Comparison of ENCODE assay signal across 8 cellular contexts in genomic region chr16:12819126-12820117, GRCh38. TPM values are rescaled to one million over a fixed set of nuclear protein-coding genes. Genes with fewer than 3 reads are reported as not detected.
DNase-seq lines count a peak whose midpoint lies in the region; ATAC-seq and TF ChIP-seq lines count a peak whose summit lies in the region.

No MANE protein-coding gene starts in this region.

- H3K9me3 ChIP-seq in T-helper 17 cell (ENCODE audit: control insufficient read depth, low read length, poor library complexity, severe bottlenecking): no peaks in the 10 kb centered on the region

- DNase-seq in Calu3 (peak; percentile 70), KG1 (lab: John Stamatoyannopoulos, UW) (peak; percentile 26), T-helper 17 cell (peak; percentile 54 to 70 (median 58)), amniotic epithelial cell (ENCODE audit: low read depth) (peak; percentile 44), hepatic stellate cell (ENCODE audit: low spot score) (peak; percentile 19), NCI-H128 (lab: John Stamatoyannopoulos, UW; ENCODE audit: unreplicated experiment) (no peak)
- peak; percentile 62 to 85 (median 73) for DNase-seq in stimulated activated CD4-positive, alpha-beta T cell treated with anti-CD3 and anti-CD28 coated beads, Interleukin-12 subunit alpha, Interleukin-12 subunit beta, amount 100 ng/mL, for 48 hours (ENCODE audit: low read depth in 2 of 3, low spot score in 1 of 3)

- peak; percentile 59 for TF ChIP-seq CTCF in Calu3 (IDR thresholded peaks at IDR 0.05; ENCODE audit: unreplicated experiment)

- CTCF ChIA-PET in Calu3 (lab: Charles Lee): no interaction called here

- ATAC-seq in T-helper 17 cell (peak; percentile 83), HG02884 (IDR thresholded peaks at IDR 0.05; ENCODE audit: unreplicated experiment) (no peak)

- no peaks in the 10 kb centered on the region for H3K36me3 Mint-ChIP-seq in Calu3 (ENCODE audit: insufficient read depth, unreplicated experiment)
- no peaks in the 10 kb centered on the region for H3K36me3 Mint-ChIP-seq in T-helper 17 cell (ENCODE audit: low read depth)

- H3K27me3 Mint-ChIP-seq in Calu3 (ENCODE audit: unreplicated experiment) (no peaks in the 10 kb centered on the region), T-helper 17 cell (peaks cover 9% of the 10 kb centered on the region)

- H3K27ac Mint-ChIP-seq in Calu3 (ENCODE audit: unreplicated experiment) (no peak overlapping the region), T-helper 17 cell (no peak overlapping the region)

- H3K4me3 Mint-ChIP-seq in Calu3 (ENCODE audit: low read depth, unreplicated experiment): no peak overlapping the region
- H3K4me3 Mint-ChIP-seq in T-helper 17 cell: no peak overlapping the region

- H3K9me3 Mint-ChIP-seq in Calu3 (ENCODE audit: low read depth, unreplicated experiment): peaks cover 9% of the 10 kb centered on the region

- H3K4me1 Mint-ChIP-seq in Calu3 (ENCODE audit: low read depth, unreplicated experiment) (no peaks in the 10 kb centered on the region), T-helper 17 cell (peaks cover 8% of the 10 kb centered on the region)

- BruUV-seq in Calu3 (replicated peaks; lab: Mats Ljungman, UMichigan): no TSS peak

- intact Hi-C loops in Calu3 (cut with micrococcal nuclease; ENCODE audit: unreplicated experiment): loop anchor here (1.0 to 5.0 kb wide), 3 partner anchors 245 to 477 kb away; no protein-coding TSS in a partner anchor

RNA-seq across cellular contexts. Expression of gene CPPED1, which starts 15.7 kb away (rescaled TPM):
- total RNA-seq in Calu3 (2022) (not detected in 2 replicates), T-helper 17 cell (10 to 100 TPM in 1 of 2 donors, 1 to 10 TPM in 1; 8.7 to 10.1 TPM)
